ENCODE assay signal across 38 cellular contexts in the genomic region with DNA sequence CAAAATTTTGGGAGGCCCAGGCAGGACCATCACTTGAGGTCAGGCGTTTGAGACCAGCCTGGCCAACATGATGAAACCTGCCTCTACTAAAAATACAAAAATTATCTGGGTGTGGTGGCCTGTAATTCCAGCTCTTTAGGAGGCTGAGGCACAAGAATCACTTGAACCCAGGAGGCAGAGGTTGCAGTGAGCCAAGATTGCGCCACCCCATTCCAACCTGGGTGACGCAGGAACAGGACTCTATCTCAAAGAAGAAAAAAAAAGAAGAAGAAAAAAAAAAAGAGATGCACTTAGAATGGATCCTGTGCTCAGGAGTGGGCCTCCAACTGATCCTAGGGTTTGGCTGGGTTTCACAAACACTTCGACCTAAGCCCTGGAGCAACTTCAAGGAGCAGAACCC. TPM values are rescaled to one million over a fixed set of nuclear protein-coding genes. Genes with fewer than 3 reads are reported as not detected.
"Had no signal": no experiment of that assay in that cellular context is flagged by ENCODE, and none has a peak within 500 bp of the region (broad histone marks: within the 10 kb centered on the region; RNA-seq: fewer than 3 reads in every experiment).

No MANE protein-coding gene starts in this region.

- DNase-seq: activated effector memory CD4-positive, alpha-beta T cell treated with anti-CD3 and anti-CD28 coated beads, Interleukin-2, amount 50 U/mL, for 16 hours; activated effector memory CD4-positive, alpha-beta T cell treated with Interleukin-2 at 50 U/mL for 16 hours; activated gamma-delta T cell; activated gamma-delta T cell treated with Interleukin-2 at 50 U/mL for 16 hours; activated naive CD4-positive, alpha-beta T cell; activated naive CD4-positive, alpha-beta T cell treated with anti-CD3 and anti-CD28 coated beads for 36 hours; activated naive CD4-positive, alpha-beta T cell treated with anti-CD3 and anti-CD28 coated beads, Interleukin-2, amount 10 ng/mL, durations not matched to agents 7 days and 5 days; activated naive CD4-positive, alpha-beta T cell treated with anti-CD3 and anti-CD28 coated beads, Interleukin-2, amount 50 U/mL, for 16 hours; activated naive CD4-positive, alpha-beta T cell treated with Interleukin-2 at 50 U/mL for 16 hours; activated naive CD8-positive, alpha-beta T cell treated with anti-CD3 and anti-CD28 coated beads for 36 hours; activated naive CD8-positive, alpha-beta T cell treated with anti-CD3 and anti-CD28 coated beads, Interleukin-2, amount 10 ng/mL, durations not matched to agents 7 days and 5 days; activated naive CD8-positive, alpha-beta T cell treated with anti-CD3 and anti-CD28 coated beads, Interleukin-2, amount 50 U/mL, for 24 hours; activated T-cell treated with anti-CD3 and anti-CD28 coated beads for 4 hours; activated T-cell treated with anti-CD3 and anti-CD28 coated beads, Interleukin-2, amount 50 U/mL, for 1 hour; activated T-cell treated with anti-CD3 and anti-CD28 coated beads, Interleukin-2, amount 50 U/mL, for 24 hours; activated T-cell treated with anti-CD3 and anti-CD28 coated beads, Interleukin-2, amount 50 U/mL, for 4 hours; activated T-cell treated with anti-CD3 and anti-CD28 coated beads, Interleukin-2, amount 50 U/mL, for 48 hours; activated T-cell treated with anti-CD3 and anti-CD28 coated beads, Interleukin-2, amount 50 U/mL, for 72 hours; adrenal gland; amniotic stem cell; amygdala; anterior cingulate cortex; aorta; body of pancreas; brain microvascular endothelial cell; caudate nucleus; central memory CD4-positive, alpha-beta T cell; cerebellar nuclear complex had no signal

- H3K27me3 Mint-ChIP-seq: activated naive CD4-positive, alpha-beta T cell treated with anti-CD3 and anti-CD28 coated beads, Interleukin-2, amount 10 ng/mL, durations not matched to agents 7 days and 5 days; activated naive CD4-positive, alpha-beta T cell treated with anti-CD3 and anti-CD28 coated beads, Interleukin-2, amount 50 U/mL, for 24 hours; activated naive CD8-positive, alpha-beta T cell; activated naive CD8-positive, alpha-beta T cell treated with anti-CD3 and anti-CD28 coated beads for 36 hours; activated naive CD8-positive, alpha-beta T cell treated with anti-CD3 and anti-CD28 coated beads, Interleukin-2, amount 10 ng/mL, durations not matched to agents 7 days and 5 days; activated naive CD8-positive, alpha-beta T cell treated with anti-CD3 and anti-CD28 coated beads, Interleukin-2, amount 50 U/mL, for 24 hours; activated T-cell treated with anti-CD3 and anti-CD28 coated beads, Interleukin-2, amount 50 U/mL, for 24 hours; activated T-helper 17 cell treated with anti-CD3 and anti-CD28 coated beads, Interleukin-2, amount 50 U/mL, for 72 hours; brain; central memory CD8-positive, alpha-beta T cell had no signal

- H3K4me1 Mint-ChIP-seq: activated naive CD4-positive, alpha-beta T cell treated with anti-CD3 and anti-CD28 coated beads, Interleukin-2, amount 50 U/mL, for 24 hours; brain had no signal

- ATAC-seq: activated naive CD4-positive, alpha-beta T cell treated with anti-CD3 and anti-CD28 coated beads, Interleukin-2, amount 50 U/mL, for 72 hours; activated naive CD8-positive, alpha-beta T cell treated with anti-CD3 and anti-CD28 coated beads, Interleukin-2, amount 50 U/mL, for 24 hours; activated T-cell treated with anti-CD3 and anti-CD28 coated beads, Interleukin-2, amount 50 U/mL, for 4 hours; activated T-cell treated with anti-CD3 and anti-CD28 coated beads, Interleukin-2, amount 50 U/mL, for 72 hours; activated T-helper 17 cell treated with anti-CD3 and anti-CD28 coated beads, Interleukin-2, amount 50 U/mL, for 72 hours; body of pancreas had no signal

- H3K27ac ChIP-seq: adrenal gland, ascending aorta, body of pancreas, brain microvascular endothelial cell, cardiac muscle cell had no signal

- H3K9me3 ChIP-seq: adrenal gland, ascending aorta, body of pancreas had no signal

- H3K4me3 Mint-ChIP-seq: activated naive CD4-positive, alpha-beta T cell treated with anti-CD3 and anti-CD28 coated beads for 36 hours; activated naive CD4-positive, alpha-beta T cell treated with anti-CD3 and anti-CD28 coated beads, Interleukin-2, amount 10 ng/mL, durations not matched to agents 7 days and 5 days; activated naive CD4-positive, alpha-beta T cell treated with anti-CD3 and anti-CD28 coated beads, Interleukin-2, amount 50 U/mL, for 24 hours; activated naive CD8-positive, alpha-beta T cell; activated naive CD8-positive, alpha-beta T cell treated with anti-CD3 and anti-CD28 coated beads for 36 hours; activated naive CD8-positive, alpha-beta T cell treated with anti-CD3 and anti-CD28 coated beads, Interleukin-2, amount 10 ng/mL, durations not matched to agents 7 days and 5 days; activated naive CD8-positive, alpha-beta T cell treated with anti-CD3 and anti-CD28 coated beads, Interleukin-2, amount 50 U/mL, for 24 hours; activated T-cell treated with anti-CD3 and anti-CD28 coated beads, Interleukin-2, amount 50 U/mL, for 24 hours; activated T-cell treated with anti-CD3 and anti-CD28 coated beads, Interleukin-2, amount 50 U/mL, for 4 hours; activated T-cell treated with anti-CD3 and anti-CD28 coated beads, Interleukin-2, amount 50 U/mL, for 72 hours; activated T-helper 17 cell treated with anti-CD3 and anti-CD28 coated beads, Interleukin-2, amount 50 U/mL, for 72 hours; brain; central memory CD8-positive, alpha-beta T cell had no signal

- H3K9me3 Mint-ChIP-seq: activated naive CD4-positive, alpha-beta T cell treated with anti-CD3 and anti-CD28 coated beads for 36 hours; activated naive CD4-positive, alpha-beta T cell treated with anti-CD3 and anti-CD28 coated beads, Interleukin-2, amount 10 ng/mL, durations not matched to agents 7 days and 5 days; activated naive CD4-positive, alpha-beta T cell treated with anti-CD3 and anti-CD28 coated beads, Interleukin-2, amount 50 U/mL, for 24 hours; activated naive CD4-positive, alpha-beta T cell treated with anti-CD3 and anti-CD28 coated beads, Interleukin-2, amount 50 U/mL, for 72 hours; activated naive CD8-positive, alpha-beta T cell treated with anti-CD3 and anti-CD28 coated beads for 36 hours; activated naive CD8-positive, alpha-beta T cell treated with anti-CD3 and anti-CD28 coated beads, Interleukin-2, amount 10 ng/mL, durations not matched to agents 7 days and 5 days; activated naive CD8-positive, alpha-beta T cell treated with anti-CD3 and anti-CD28 coated beads, Interleukin-2, amount 50 U/mL, for 24 hours; activated T-cell treated with anti-CD3 and anti-CD28 coated beads, Interleukin-2, amount 50 U/mL, for 24 hours; activated T-cell treated with anti-CD3 and anti-CD28 coated beads, Interleukin-2, amount 50 U/mL, for 4 hours; activated T-cell treated with anti-CD3 and anti-CD28 coated beads, Interleukin-2, amount 50 U/mL, for 72 hours; activated T-helper 17 cell treated with anti-CD3 and anti-CD28 coated beads, Interleukin-2, amount 50 U/mL, for 72 hours; activated T-helper 2 cell treated with anti-CD3 and anti-CD28 coated beads, Interferon-gamma antibody, Interleukin-2, Interleukin-4, amounts not matched to agents 10 μg/mL and 5 μg/mL and 100 μg/mL, durations not matched to agents 14 hours and 24 hours and 36 hours; brain; central memory CD8-positive, alpha-beta T cell had no signal

- H3K4me1 ChIP-seq: adrenal gland, ascending aorta, body of pancreas had no signal

- H3K36me3 ChIP-seq: adrenal gland, ascending aorta, brain microvascular endothelial cell, cardiac muscle cell had no signal

- H3K36me3 Mint-ChIP-seq: activated naive CD4-positive, alpha-beta T cell treated with anti-CD3 and anti-CD28 coated beads, Interleukin-2, amount 10 ng/mL, durations not matched to agents 7 days and 5 days; activated naive CD4-positive, alpha-beta T cell treated with anti-CD3 and anti-CD28 coated beads, Interleukin-2, amount 50 U/mL, for 24 hours; activated naive CD4-positive, alpha-beta T cell treated with anti-CD3 and anti-CD28 coated beads, Interleukin-2, amount 50 U/mL, for 72 hours; activated naive CD8-positive, alpha-beta T cell; activated naive CD8-positive, alpha-beta T cell treated with anti-CD3 and anti-CD28 coated beads for 36 hours; activated naive CD8-positive, alpha-beta T cell treated with anti-CD3 and anti-CD28 coated beads, Interleukin-2, amount 10 ng/mL, durations not matched to agents 7 days and 5 days had no signal

- H3K27ac Mint-ChIP-seq: activated naive CD4-positive, alpha-beta T cell treated with anti-CD3 and anti-CD28 coated beads for 36 hours; activated naive CD4-positive, alpha-beta T cell treated with anti-CD3 and anti-CD28 coated beads, Interleukin-2, amount 10 ng/mL, durations not matched to agents 7 days and 5 days; activated naive CD4-positive, alpha-beta T cell treated with anti-CD3 and anti-CD28 coated beads, Interleukin-2, amount 50 U/mL, for 24 hours; activated naive CD4-positive, alpha-beta T cell treated with anti-CD3 and anti-CD28 coated beads, Interleukin-2, amount 50 U/mL, for 72 hours; activated naive CD8-positive, alpha-beta T cell; activated naive CD8-positive, alpha-beta T cell treated with anti-CD3 and anti-CD28 coated beads for 36 hours; activated naive CD8-positive, alpha-beta T cell treated with anti-CD3 and anti-CD28 coated beads, Interleukin-2, amount 10 ng/mL, durations not matched to agents 7 days and 5 days; activated naive CD8-positive, alpha-beta T cell treated with anti-CD3 and anti-CD28 coated beads, Interleukin-2, amount 50 U/mL, for 24 hours; activated T-cell treated with anti-CD3 and anti-CD28 coated beads, Interleukin-2, amount 50 U/mL, for 24 hours; activated T-cell treated with anti-CD3 and anti-CD28 coated beads, Interleukin-2, amount 50 U/mL, for 72 hours; activated T-helper 17 cell treated with anti-CD3 and anti-CD28 coated beads, Interleukin-2, amount 50 U/mL, for 72 hours; brain had no signal

- H3K4me3 ChIP-seq: adrenal gland, ascending aorta, body of pancreas, cardiac muscle cell had no signal

- H3K27me3 ChIP-seq: adrenal gland, ascending aorta, body of pancreas, brain microvascular endothelial cell, cardiac muscle cell had no signal

RNA-seq across cellular contexts. Expression of gene GLDC, which starts 45.1 kb away (rescaled TPM):
- total RNA-seq: activated naive CD8-positive, alpha-beta T cell treated with anti-CD3 and anti-CD28 coated beads, Interleukin-2, amount 10 ng/mL, durations not matched to agents 7 days and 5 days; body of pancreas; bronchial epithelial cell had no signal
